In the genomic region with DNA sequence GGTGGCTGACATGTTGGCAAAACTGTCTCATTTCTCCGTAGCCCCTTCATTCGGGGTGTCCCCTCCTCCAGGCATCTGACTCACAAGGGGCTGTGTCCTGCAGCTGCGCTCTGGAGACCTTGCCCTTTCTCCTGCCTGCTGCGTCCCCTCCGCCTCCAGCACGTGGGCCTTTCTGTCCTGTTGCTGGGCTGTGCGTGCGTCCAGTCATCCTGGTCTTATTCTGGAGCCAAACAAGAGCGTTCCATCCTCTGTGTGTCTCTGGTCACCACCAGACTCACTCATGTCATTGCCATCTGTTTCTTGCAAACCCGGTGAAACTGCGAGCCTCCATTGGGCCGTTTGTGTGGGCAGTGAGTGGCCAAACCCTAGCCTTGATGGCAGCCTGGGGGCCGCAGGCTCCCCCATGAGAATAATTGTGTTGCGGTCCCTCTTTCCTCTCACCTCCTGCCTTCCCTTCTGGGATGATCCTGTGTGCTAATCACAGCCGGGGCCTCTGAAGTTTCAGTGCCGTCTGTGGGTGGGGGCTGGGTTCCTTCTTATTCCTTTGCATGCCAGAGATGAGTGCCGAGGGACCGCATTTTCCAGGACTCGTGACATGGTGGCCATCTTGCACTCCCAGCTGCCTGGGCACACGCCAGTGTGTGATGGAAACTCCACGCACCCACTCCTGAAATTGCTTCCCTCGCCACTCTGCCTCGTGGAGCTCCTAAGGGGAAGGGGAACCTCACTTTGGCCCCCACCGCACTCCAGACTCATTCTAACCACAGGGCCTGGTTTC, we compare ENCODE assay signal across 3 cellular contexts.
TF ChIP-seq lines count a peak whose summit lies in the region.

No MANE protein-coding gene starts in this region.

TF ChIP-seq in IMR-90, 13 proteins besides CTCF, POLR2A, EP300 and RAD21:
- TF ChIP-seq MAZ (IDR thresholded peaks at IDR 0.05; ENCODE audit: borderline replicate concordance, low read depth, low read length) = no peak
- TF ChIP-seq, protein P1, sequence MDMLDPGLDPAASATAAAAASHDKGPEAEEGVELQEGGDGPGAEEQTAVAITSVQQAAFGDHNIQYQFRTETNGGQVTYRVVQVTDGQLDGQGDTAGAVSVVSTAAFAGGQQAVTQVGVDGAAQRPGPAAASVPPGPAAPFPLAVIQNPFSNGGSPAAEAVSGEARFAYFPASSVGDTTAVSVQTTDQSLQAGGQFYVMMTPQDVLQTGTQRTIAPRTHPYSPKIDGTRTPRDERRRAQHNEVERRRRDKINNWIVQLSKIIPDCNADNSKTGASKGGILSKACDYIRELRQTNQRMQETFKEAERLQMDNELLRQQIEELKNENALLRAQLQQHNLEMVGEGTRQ (IDR thresholded peaks at IDR 0.05; ENCODE audit: low read depth, low read length) = peak; percentile 78

TF ChIP-seq in H1, 55 proteins besides CTCF, POLR2A, EP300 and RAD21:
- TF ChIP-seq ASH2L (IDR thresholded peaks at IDR 0.05; ENCODE audit: low read length) = no peak
- TF ChIP-seq, protein P1 (IDR thresholded peaks at IDR 0.05; ENCODE audit: low read length) = no peak
- no peak for TF ChIP-seq TAF7 (optimal IDR thresholded peaks at IDR 0.05; ENCODE audit: borderline replicate concordance, low read depth, low read length)
- TF ChIP-seq TCF12 (IDR thresholded peaks at IDR 0.05; ENCODE audit: low read depth, low read length) = no peak
- TF ChIP-seq RNF2 (IDR thresholded peaks at IDR 0.05; ENCODE audit: borderline replicate concordance, low read depth, low read length, missing control alignments, poor library complexity, severe bottlenecking) = no peak
- no peak for TF ChIP-seq ATF2 (IDR thresholded peaks at IDR 0.05; ENCODE audit: low read length)
- TF ChIP-seq CREB1 (IDR thresholded peaks at IDR 0.05) = no peak
- no peak for TF ChIP-seq POLR2AphosphoS5 (IDR thresholded peaks at IDR 0.05; ENCODE audit: low read depth, low read length)
- TF ChIP-seq, protein P2, sequence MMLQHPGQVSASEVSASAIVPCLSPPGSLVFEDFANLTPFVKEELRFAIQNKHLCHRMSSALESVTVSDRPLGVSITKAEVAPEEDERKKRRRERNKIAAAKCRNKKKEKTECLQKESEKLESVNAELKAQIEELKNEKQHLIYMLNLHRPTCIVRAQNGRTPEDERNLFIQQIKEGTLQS (IDR thresholded peaks at IDR 0.05; ENCODE audit: insufficient read depth, low read depth, low read length) = no peak
- TF ChIP-seq GTF2F1 (IDR thresholded peaks at IDR 0.05; ENCODE audit: borderline replicate concordance, low read depth, low read length) = no peak
- no peak for TF ChIP-seq CTBP2 (IDR thresholded peaks at IDR 0.05; ENCODE audit: borderline replicate concordance, insufficient read depth, insufficient read length, low read length)
- TF ChIP-seq TBP (IDR thresholded peaks at IDR 0.05; ENCODE audit: low read depth, low read length) = no peak
- TF ChIP-seq, protein P3, sequence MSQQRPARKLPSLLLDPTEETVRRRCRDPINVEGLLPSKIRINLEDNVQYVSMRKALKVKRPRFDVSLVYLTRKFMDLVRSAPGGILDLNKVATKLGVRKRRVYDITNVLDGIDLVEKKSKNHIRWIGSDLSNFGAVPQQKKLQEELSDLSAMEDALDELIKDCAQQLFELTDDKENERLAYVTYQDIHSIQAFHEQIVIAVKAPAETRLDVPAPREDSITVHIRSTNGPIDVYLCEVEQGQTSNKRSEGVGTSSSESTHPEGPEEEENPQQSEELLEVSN (IDR thresholded peaks at IDR 0.05) = no peak

TF ChIP-seq in GM23338, 12 proteins besides CTCF, POLR2A, EP300 and RAD21:
- no peak for TF ChIP-seq POLR2AphosphoS5 (IDR thresholded peaks at IDR 0.05; ENCODE audit: low read depth)
- no peak for TF ChIP-seq ZNF331 (CRISPR knock-in tag; IDR thresholded peaks at IDR 0.05; ENCODE audit: low read depth)
